In genomic region chr17:75721463-75722011, GRCh38 we compare ENCODE assay signal across 9 cellular contexts. TPM values are rescaled to one million over a fixed set of nuclear protein-coding genes. Genes with fewer than 3 reads are reported as not detected.
A peak's percentile ranks its signal among the peaks of the same experiment; 100 is the strongest.
DNase-seq lines count a peak whose midpoint lies in the region; ATAC-seq, FAIRE-seq and TF ChIP-seq lines count a peak whose summit lies in the region.
"Had no signal": no experiment of that assay in that cellular context is flagged by ENCODE, and none has a peak within 500 bp of the region (broad histone marks: within the 10 kb centered on the region; RNA-seq: fewer than 3 reads in every experiment).

No MANE protein-coding gene starts in this region.

- H3K9me2 ChIP-seq in MM.1S (replicated peaks; ENCODE audit: insufficient read depth, low read length): no peaks in the 10 kb centered on the region

- no peak overlapping the region for H3K27ac ChIP-seq in ACC112 (ENCODE audit: low read depth, low read length)
- no peak overlapping the region for H3K27ac ChIP-seq in MM.1S (ENCODE audit: low read length)
- no peak overlapping the region for H3K27ac ChIP-seq in endothelial cell of umbilical vein (ENCODE audit: insufficient read depth, low read depth, low read length)

- no peaks in the 10 kb centered on the region for H3K9me3 Mint-ChIP-seq in natural killer cell treated with Interleukin-12 subunit alpha and Interleukin-12 subunit beta and Interleukin-15 and Interleukin-18, amount 100 ng/mL, for 72 hours

- DNase-seq in MM.1S (no peak), endothelial cell of umbilical vein (ENCODE audit: low read depth, low spot score) (no peak), NCI-H510A treated with DMSO at 0.1 percent for 48 hours (lab: John Stamatoyannopoulos, UW) (no peak), glomerular visceral epithelial cell (ENCODE audit: extremely low spot score) (no peak)
- no peak for DNase-seq in natural killer cell treated with Interleukin-12 subunit alpha and Interleukin-12 subunit beta and Interleukin-15 and Interleukin-18, amount 100 ng/mL, for 72 hours (ENCODE audit: low spot score)
- DNase-seq: GDM1 had no signal

- no peaks in the 10 kb centered on the region for H3F3A ChIP-seq in MM.1S (ENCODE audit: insufficient read depth, low read length)

- dilution Hi-C loops in endothelial cell of umbilical vein (cut with MboI; ENCODE audit: extremely low pct_ligation_motif_present, low sequenced_read_pairs): no loop called here

- H3K9me3 ChIP-seq in MM.1S (replicated peaks; ENCODE audit: insufficient read depth, low read length) (no peaks in the 10 kb centered on the region), endothelial cell of umbilical vein (replicated peaks; ENCODE audit: control insufficient read depth, insufficient read depth, low read length) (no peaks in the 10 kb centered on the region)

- no peak for FAIRE-seq in endothelial cell of umbilical vein (lab: Jason Lieb, UNC)

- H3K9ac ChIP-seq in MM.1S (ENCODE audit: low read length) (peak overlapping the region; percentile 61; the same call in 1 of the 2 replicates), endothelial cell of umbilical vein (replicated peaks; ENCODE audit: extremely low read depth, insufficient read depth, low read length) (no peak overlapping the region)

- H3K4me3 ChIP-seq in ACC112 (ENCODE audit: low read depth, low read length): peak overlapping the region; percentile 51; the same call in 1 of the 2 replicates
- H3K4me3 ChIP-seq in MM.1S (ENCODE audit: low read length): peak overlapping the region; percentile 70
- H3K4me3 ChIP-seq in endothelial cell of umbilical vein (replicated peaks in 1 of 3; ENCODE audit: insufficient read depth in 1 of 3, low read depth in 1 of 3, low read length in 3 of 3): peak overlapping the region in 1 of 3 experiments; percentile 33

- no TSS peak for BruUV-seq in endothelial cell of umbilical vein (replicated peaks; lab: Mats Ljungman, UMichigan)

- no peaks in the 10 kb centered on the region for H4K20me1 ChIP-seq in MM.1S (ENCODE audit: insufficient read depth, low read length)
- no peaks in the 10 kb centered on the region for H4K20me1 ChIP-seq in endothelial cell of umbilical vein (replicated peaks; ENCODE audit: control insufficient read depth, extremely low read depth, insufficient read depth, low read length)

- no peak overlapping the region for H3K27ac Mint-ChIP-seq in natural killer cell treated with Interleukin-12 subunit alpha and Interleukin-12 subunit beta and Interleukin-15 and Interleukin-18, amount 100 ng/mL, for 72 hours

- CTCF ChIA-PET in endothelial cell of umbilical vein (lab: Charles Lee): interaction anchor here (1.0 to 5.2 kb wide), 8 partner anchors 16 to 89 kb away, joined by 3 to 33 read pairs (median 6); partner anchors contain the start of gene SMIM5

- no peaks in the 10 kb centered on the region for H3K27me3 Mint-ChIP-seq in natural killer cell treated with Interleukin-12 subunit alpha and Interleukin-12 subunit beta and Interleukin-15 and Interleukin-18, amount 100 ng/mL, for 72 hours

- peak overlapping the region; percentile 42 for H3K4me3 Mint-ChIP-seq in natural killer cell treated with Interleukin-12 subunit alpha and Interleukin-12 subunit beta and Interleukin-15 and Interleukin-18, amount 100 ng/mL, for 72 hours

- H3K9me1 ChIP-seq in endothelial cell of umbilical vein (replicated peaks; ENCODE audit: control insufficient read depth, extremely low read depth, insufficient read depth, low read length): no peaks in the 10 kb centered on the region

- H2AFZ ChIP-seq in ACC112 (ENCODE audit: low read length, unreplicated experiment) (no peak overlapping the region), MM.1S (ENCODE audit: low read length) (peak overlapping the region; percentile 90), endothelial cell of umbilical vein (ENCODE audit: low read depth, low read length) (peak overlapping the region; percentile 37)

- POLR2A ChIA-PET in endothelial cell of umbilical vein (lab: Charles Lee): interaction anchor here (1.3 kb wide), 1 partner anchor 35 kb away, joined by 3 read pairs; no protein-coding TSS in a partner anchor

- peaks cover 34% of the 10 kb centered on the region for H3K27me3 ChIP-seq in ACC112 (ENCODE audit: insufficient read depth, low read length)
- 0 out of 2 replicates have a peak, but pooled peaks cover 13% of the 10 kb centered on the region for H3K27me3 ChIP-seq in MM.1S (replicated peaks; ENCODE audit: insufficient read depth, low read length)
- H3K27me3 ChIP-seq in endothelial cell of umbilical vein (ENCODE audit: control insufficient read depth in 2 of 2, insufficient read depth in 2 of 2, low read length in 2 of 2): peaks cover 6 to 11% of the 10 kb centered on the region in 2 experiments

- no peaks in the 10 kb centered on the region for H3K36me3 Mint-ChIP-seq in natural killer cell treated with Interleukin-12 subunit alpha and Interleukin-12 subunit beta and Interleukin-15 and Interleukin-18, amount 100 ng/mL, for 72 hours

- peak; percentile 5; the same call in 1 of the 2 replicates for TF ChIP-seq CTCF in MM.1S (IDR thresholded peaks at IDR 0.05; ENCODE audit: low read length)
- TF ChIP-seq CTCF in endothelial cell of umbilical vein (IDR thresholded peaks at IDR 0.05; ENCODE audit: extremely low read depth in 1 of 2, insufficient read depth in 1 of 2, low read depth in 1 of 2, low read length in 2 of 2): no peak

- H3K4me2 ChIP-seq in MM.1S (ENCODE audit: low read depth, low read length) (peak overlapping the region; percentile 86), endothelial cell of umbilical vein (ENCODE audit: insufficient read depth, low read length) (no peak overlapping the region)

- no peak for TF ChIP-seq POLR2A in endothelial cell of umbilical vein (IDR thresholded peaks at IDR 0.05; ENCODE audit: low read depth, low read length)

- no peaks in the 10 kb centered on the region for H3K4me1 ChIP-seq in ACC112 (ENCODE audit: control insufficient read depth, insufficient read depth, low read length, unreplicated experiment)
- peaks cover 9% of the 10 kb centered on the region; the same call in 1 of the 2 replicates for H3K4me1 ChIP-seq in MM.1S (ENCODE audit: low read length)
- peaks cover 2% of the 10 kb centered on the region for H3K4me1 ChIP-seq in endothelial cell of umbilical vein (ENCODE audit: control insufficient read depth, extremely low read depth, insufficient read depth, low read length)

- H3K4me1 Mint-ChIP-seq in natural killer cell treated with Interleukin-12 subunit alpha and Interleukin-12 subunit beta and Interleukin-15 and Interleukin-18, amount 100 ng/mL, for 72 hours (ENCODE audit: low read depth in 2 of 2): peaks cover 4 to 6% of the 10 kb centered on the region in 2 donors

- H3K79me2 ChIP-seq in ACC112 (ENCODE audit: control insufficient read depth, insufficient read depth, low read length, unreplicated experiment) (no peaks in the 10 kb centered on the region), MM.1S (ENCODE audit: low read length) (no peaks in the 10 kb centered on the region), endothelial cell of umbilical vein (ENCODE audit: control insufficient read depth, insufficient read depth, low read length) (no peaks in the 10 kb centered on the region)

- ATAC-seq in natural killer cell treated with Interleukin-12 subunit alpha and Interleukin-12 subunit beta and Interleukin-15 and Interleukin-18, amount 100 ng/mL, for 72 hours: peak in 1 of 2 donors; percentile 27
- ATAC-seq in GM21576 (IDR thresholded peaks at IDR 0.05; ENCODE audit: unreplicated experiment): no peak
- no peak for ATAC-seq in activated CD4-positive, CD25-positive, alpha-beta regulatory T cell treated with anti-CD3 and anti-CD28 coated beads, Interleukin-2, amount 50 U/mL, for 24 hours

- intact Hi-C loops in endothelial cell of umbilical vein (cut with micrococcal nuclease): no loop called here

- no peaks in the 10 kb centered on the region for H3K36me3 ChIP-seq in ACC112 (ENCODE audit: insufficient read depth, low read length)
- H3K36me3 ChIP-seq in MM.1S (replicated peaks; ENCODE audit: insufficient read depth, low read length): no peaks in the 10 kb centered on the region
- H3K36me3 ChIP-seq in endothelial cell of umbilical vein (ENCODE audit: control insufficient read depth in 2 of 2, extremely low read depth in 1 of 2, insufficient read depth in 2 of 2, low read length in 2 of 2): no peaks in the 10 kb centered on the region

RNA-seq across cellular contexts. Expression of gene ITGB4, which starts 0.3 kb away (rescaled TPM):
- 4.1 and 4.2 TPM in 2 replicates for total RNA-seq in endothelial cell of umbilical vein
- polyA plus RNA-seq in endothelial cell of umbilical vein: 6.5 and 6.7 TPM in 2 replicates
- 1.7 and 3.7 TPM in 2 replicates for polyA plus RNA-seq in endothelial cell of umbilical vein (2011; cell fraction: cytosol; rRNA removed)
- polyA plus RNA-seq in endothelial cell of umbilical vein (2011; cell fraction: nucleus; rRNA removed): 4.0 TPM in 2 replicates
- 1.6 and 9.5 TPM in 2 replicates for polyA plus RNA-seq in endothelial cell of umbilical vein (2012)
- 2.7 and 6.3 TPM in 2 replicates for polyA minus RNA-seq in endothelial cell of umbilical vein
- 22.3 TPM for polyA minus RNA-seq in endothelial cell of umbilical vein (2011; cell fraction: cytosol; rRNA and poly(A)+ RNA removed)
- 3.8 and 4.4 TPM in 2 replicates for polyA minus RNA-seq in endothelial cell of umbilical vein (2011; cell fraction: nucleus; rRNA and poly(A)+ RNA removed)
- total RNA-seq in natural killer cell treated with Interleukin-12 subunit alpha and Interleukin-12 subunit beta and Interleukin-15 and Interleukin-18, amount 100 ng/mL, for 72 hours: under 1 TPM in 1 of 2 donors, not detected in 1; 0.90 TPM

RNA-seq across cellular contexts. Expression of gene GALK1, which starts 43.5 kb away (rescaled TPM):
- 45.8 and 47.0 TPM in 2 replicates for total RNA-seq in endothelial cell of umbilical vein
- polyA plus RNA-seq in endothelial cell of umbilical vein: 63.7 and 90.1 TPM in 2 replicates
- 28.3 and 34.9 TPM in 2 replicates for polyA plus RNA-seq in endothelial cell of umbilical vein (2011; cell fraction: cytosol; rRNA removed)
- 29.7 and 38.8 TPM in 2 replicates for polyA plus RNA-seq in endothelial cell of umbilical vein (2011; cell fraction: nucleus; rRNA removed)
- 30.9 and 56.4 TPM in 2 replicates for polyA plus RNA-seq in endothelial cell of umbilical vein (2012)
- polyA minus RNA-seq in endothelial cell of umbilical vein: 14.1 and 22.7 TPM in 2 replicates
- 30.7 TPM for polyA minus RNA-seq in endothelial cell of umbilical vein (2011; cell fraction: cytosol; rRNA and poly(A)+ RNA removed)
- polyA minus RNA-seq in endothelial cell of umbilical vein (2011; cell fraction: nucleus; rRNA and poly(A)+ RNA removed): 6.7 and 12.7 TPM in 2 replicates
- 10 to 100 TPM; 13.7 to 31.1 TPM for total RNA-seq in natural killer cell treated with Interleukin-12 subunit alpha and Interleukin-12 subunit beta and Interleukin-15 and Interleukin-18, amount 100 ng/mL, for 72 hours

RNA-seq across cellular contexts. Expression of gene SAP30BP, which starts 54.4 kb away (rescaled TPM):
- total RNA-seq in endothelial cell of umbilical vein: 143 and 151 TPM in 2 replicates
- polyA plus RNA-seq in endothelial cell of umbilical vein: 112 and 116 TPM in 2 replicates
- polyA plus RNA-seq in endothelial cell of umbilical vein (2011; cell fraction: cytosol; rRNA removed): 112 TPM in 2 replicates
- 441 and 460 TPM in 2 replicates for polyA plus RNA-seq in endothelial cell of umbilical vein (2011; cell fraction: nucleus; rRNA removed)
- 103 and 117 TPM in 2 replicates for polyA plus RNA-seq in endothelial cell of umbilical vein (2012)
- polyA minus RNA-seq in endothelial cell of umbilical vein: 66.8 and 68.3 TPM in 2 replicates
- polyA minus RNA-seq in endothelial cell of umbilical vein (2011; cell fraction: cytosol; rRNA and poly(A)+ RNA removed): 25.8 TPM
- polyA minus RNA-seq in endothelial cell of umbilical vein (2011; cell fraction: nucleus; rRNA and poly(A)+ RNA removed): 102 and 114 TPM in 2 replicates
- total RNA-seq in natural killer cell treated with Interleukin-12 subunit alpha and Interleukin-12 subunit beta and Interleukin-15 and Interleukin-18, amount 100 ng/mL, for 72 hours: 100 to 1,000 TPM; 129 TPM

RNA-seq across cellular contexts. Expression of gene RECQL5, which starts 54.6 kb away (rescaled TPM):
- total RNA-seq in endothelial cell of umbilical vein: 30.7 and 30.9 TPM in 2 replicates
- polyA plus RNA-seq in endothelial cell of umbilical vein: 17.3 and 21.3 TPM in 2 replicates
- 8.3 and 10.3 TPM in 2 replicates for polyA plus RNA-seq in endothelial cell of umbilical vein (2011; cell fraction: cytosol; rRNA removed)
- polyA plus RNA-seq in endothelial cell of umbilical vein (2011; cell fraction: nucleus; rRNA removed): 96.3 and 120 TPM in 2 replicates
- polyA plus RNA-seq in endothelial cell of umbilical vein (2012): 22.3 and 31.6 TPM in 2 replicates
- 26.2 and 31.6 TPM in 2 replicates for polyA minus RNA-seq in endothelial cell of umbilical vein
- polyA minus RNA-seq in endothelial cell of umbilical vein (2011; cell fraction: cytosol; rRNA and poly(A)+ RNA removed): 15.5 TPM
- 44.2 and 44.9 TPM in 2 replicates for polyA minus RNA-seq in endothelial cell of umbilical vein (2011; cell fraction: nucleus; rRNA and poly(A)+ RNA removed)
- total RNA-seq in natural killer cell treated with Interleukin-12 subunit alpha and Interleukin-12 subunit beta and Interleukin-15 and Interleukin-18, amount 100 ng/mL, for 72 hours: 10 to 100 TPM; 32.6 to 59.7 TPM
